In the genomic region with DNA sequence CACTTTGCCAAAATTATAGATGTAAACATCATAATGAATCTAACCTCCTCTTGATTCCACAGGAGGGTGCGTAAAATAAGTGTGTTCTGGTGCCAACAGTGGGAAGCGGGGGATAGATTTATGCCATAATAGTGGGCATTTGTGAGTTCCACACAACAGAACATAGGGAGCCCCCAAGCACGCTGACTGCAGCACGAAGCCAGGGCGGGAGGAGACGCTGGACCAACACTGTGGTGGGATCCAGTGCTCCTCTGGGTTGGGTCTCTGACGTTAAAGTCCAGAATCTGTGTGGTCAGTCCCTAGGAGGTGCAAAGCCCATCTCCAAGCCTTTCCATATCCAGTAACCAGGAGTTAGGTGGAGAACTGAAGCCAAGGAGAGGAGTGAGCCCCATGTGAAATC, we compare ENCODE assay signal across 20 cellular contexts. TPM values are rescaled to one million over a fixed set of nuclear protein-coding genes. Genes with fewer than 3 reads are reported as not detected.
DNase-seq lines count a peak whose midpoint lies in the region; ATAC-seq and TF ChIP-seq lines count a peak whose summit lies in the region.
"Had no signal": no experiment of that assay in that cellular context is flagged by ENCODE, and none has a peak within 500 bp of the region (broad histone marks: within the 10 kb centered on the region; RNA-seq: fewer than 3 reads in every experiment).

No MANE protein-coding gene starts in this region.

- H3K23ac ChIP-seq in neuronal stem cell (ENCODE audit: low read depth, low read length, poor library complexity), result no peak overlapping the region

- no peak overlapping the region for H3K4me2 ChIP-seq in neuronal stem cell (ENCODE audit: insufficient read depth, low read length, poor library complexity, severe bottlenecking)
- H3K4me2 ChIP-seq: GM23338 had no signal

- WGBS in endodermal cell (ENCODE audit: insufficient coverage in 1 of 2, insufficient read length in 1 of 2), 2 experiments, result 89 to 92% methylated on average over 2 to 7 of the region's 7 CpGs
- no CpG with 5 or more reads among the region's 7 CpGs for WGBS in neuronal stem cell (ENCODE audit: extremely low coverage in 2 of 2, insufficient read length in 2 of 2, insufficient replicate concordance in 1 of 2), 2 donors

- H3K27me3 Mint-ChIP-seq in endodermal cell (ENCODE audit: insufficient read depth) (peaks cover 4% of the 10 kb centered on the region), type B pancreatic cell (peaks cover 2% of the 10 kb centered on the region), chondrocyte (ENCODE audit: low read depth) (peaks cover 2% of the 10 kb centered on the region)

- no peak overlapping the region for H3K27ac Mint-ChIP-seq in endodermal cell
- no peak overlapping the region for H3K27ac Mint-ChIP-seq in type B pancreatic cell
- no peak overlapping the region for H3K27ac Mint-ChIP-seq in chondrocyte (ENCODE audit: unreplicated experiment)
- H3K27ac Mint-ChIP-seq: CD14-positive monocyte; CD4-positive, alpha-beta T cell; CD8-positive, alpha-beta memory T cell; GM23338; H9 had no signal

- H3K36me3 ChIP-seq in endodermal cell (ENCODE audit: control insufficient read depth, insufficient read depth, low read length), result no peaks in the 10 kb centered on the region
- H3K36me3 ChIP-seq in neuronal stem cell (replicated peaks in 1 of 2; ENCODE audit: control insufficient read depth in 2 of 2, insufficient read depth in 2 of 2, low read length in 2 of 2), result peaks cover 0 to 1% of the 10 kb centered on the region in 2 donors

- H2BK15ac ChIP-seq in neuronal stem cell (ENCODE audit: low read length), result no peak overlapping the region

- no peak overlapping the region for H2AFZ ChIP-seq in neuronal stem cell (ENCODE audit: low read length)
- H2AFZ ChIP-seq: GM23338 had no signal

- H3K9me3 Mint-ChIP-seq in endodermal cell (peaks cover 4% of the 10 kb centered on the region), type B pancreatic cell (no peaks in the 10 kb centered on the region), chondrocyte (ENCODE audit: low read depth) (no peaks in the 10 kb centered on the region)
- H3K9me3 Mint-ChIP-seq: CD4-positive, alpha-beta T cell; CD8-positive, alpha-beta memory T cell; GM23338 had no signal

- no peak overlapping the region for H4K8ac ChIP-seq in neuronal stem cell (ENCODE audit: low read depth, low read length)

- H3K9ac ChIP-seq in endodermal cell (ENCODE audit: extremely low read depth, low read length, poor library complexity, severe bottlenecking), result no peak overlapping the region
- no peak overlapping the region for H3K9ac ChIP-seq in neuronal stem cell (ENCODE audit: low read depth, low read length, poor library complexity)

- H3K14ac ChIP-seq in neuronal stem cell (ENCODE audit: low read length), result peak overlapping the region; percentile 79

- no peak overlapping the region for H3K18ac ChIP-seq in neuronal stem cell (ENCODE audit: low read length)

- H3K27ac ChIP-seq in endodermal cell (ENCODE audit: low read depth, low read length), result no peak overlapping the region
- no peak overlapping the region for H3K27ac ChIP-seq in neuronal stem cell (replicated peaks; ENCODE audit: low read length)

- H3K4ac ChIP-seq in neuronal stem cell (ENCODE audit: low read length), result no peak overlapping the region

- no peak for TF ChIP-seq CTCF in endodermal cell (conservative IDR thresholded peaks at IDR 0.05)
- TF ChIP-seq CTCF in type B pancreatic cell (conservative IDR thresholded peaks at IDR 0.05), result no peak
- no peak for TF ChIP-seq CTCF in chondrocyte (IDR thresholded peaks at IDR 0.05)

- no peak overlapping the region for H3K4me3 ChIP-seq in endodermal cell (ENCODE audit: low read length)
- H3K4me3 ChIP-seq in neuronal stem cell (ENCODE audit: low read length in 2 of 2), result no peak overlapping the region
- H3K4me3 ChIP-seq: GM23338 had no signal

- no peak overlapping the region for H2BK12ac ChIP-seq in neuronal stem cell (ENCODE audit: low read length)

- H3K4me3 Mint-ChIP-seq in endodermal cell, result no peak overlapping the region
- H3K4me3 Mint-ChIP-seq in type B pancreatic cell, result no peak overlapping the region
- no peak overlapping the region for H3K4me3 Mint-ChIP-seq in chondrocyte (ENCODE audit: unreplicated experiment)
- H3K4me3 Mint-ChIP-seq: CD14-positive monocyte; CD4-positive, alpha-beta T cell; CD8-positive, alpha-beta memory T cell; GM23338; H9 had no signal

- H3K27me3 ChIP-seq in endodermal cell (ENCODE audit: control insufficient read depth, insufficient read depth, low read length, poor library complexity, severe bottlenecking) (no peaks in the 10 kb centered on the region), neuronal stem cell (ENCODE audit: control insufficient read depth in 3 of 3, insufficient read depth in 3 of 3, low read depth in 1 of 3, low read length in 3 of 3) (no peaks in the 10 kb centered on the region)

- in situ Hi-C loops in G401 (cut with HindIII; ENCODE audit: low sequenced_read_pairs), result no loop called here

- H3K36me3 Mint-ChIP-seq in endodermal cell (ENCODE audit: low read depth) (no peaks in the 10 kb centered on the region), type B pancreatic cell (no peaks in the 10 kb centered on the region), chondrocyte (ENCODE audit: low read depth) (no peaks in the 10 kb centered on the region)
- H3K36me3 Mint-ChIP-seq: CD14-positive monocyte; CD8-positive, alpha-beta memory T cell had no signal

- no peaks in the 10 kb centered on the region for H3K79me1 ChIP-seq in neuronal stem cell (ENCODE audit: low read depth, low read length)

- DNase-seq in endodermal cell (peak; percentile 18), neuronal stem cell (ENCODE audit: low spot score) (no peak), type B pancreatic cell (ENCODE audit: extremely low spot score, unreplicated experiment) (peak; percentile 24), chondrocyte (ENCODE audit: low spot score) (no peak), G401 (ENCODE audit: low spot score) (no peak)
- DNase-seq: CD4-positive, alpha-beta T cell; CD8-positive, alpha-beta memory T cell; DMS 273 treated with DMSO at 0.1 percent for 48 hours; DMS79; EL; GF-D8; H9 had no signal

- no peak overlapping the region for H2BK5ac ChIP-seq in neuronal stem cell (ENCODE audit: low read length)

- H3K4me1 ChIP-seq in endodermal cell (ENCODE audit: control insufficient read depth, insufficient read depth, low read length), result no peaks in the 10 kb centered on the region
- H3K4me1 ChIP-seq in neuronal stem cell (ENCODE audit: control insufficient read depth in 2 of 2, insufficient read depth in 1 of 2, low read depth in 1 of 2, low read length in 2 of 2), result peaks cover 0 to 2% of the 10 kb centered on the region in 2 donors

- ATAC-seq in HG02870 (IDR thresholded peaks at IDR 0.05; ENCODE audit: unreplicated experiment), result no peak
- ATAC-seq: GM23338, HCT116 had no signal

- no peak overlapping the region for H4K91ac ChIP-seq in neuronal stem cell (ENCODE audit: low read depth, low read length, poor library complexity)

- H3K4me1 Mint-ChIP-seq in endodermal cell, result peaks cover 2% of the 10 kb centered on the region
- H3K4me1 Mint-ChIP-seq in type B pancreatic cell (ENCODE audit: unreplicated experiment), result peaks cover 6% of the 10 kb centered on the region
- no peaks in the 10 kb centered on the region for H3K4me1 Mint-ChIP-seq in chondrocyte (ENCODE audit: low read depth)
- H3K4me1 Mint-ChIP-seq: CD14-positive monocyte; CD8-positive, alpha-beta memory T cell had no signal

- H2BK120ac ChIP-seq in neuronal stem cell (ENCODE audit: low read depth, low read length), result no peak overlapping the region

- H3K9me3 ChIP-seq in endodermal cell (ENCODE audit: control insufficient read depth, low read length) (no peaks in the 10 kb centered on the region), neuronal stem cell (replicated peaks in 1 of 2; ENCODE audit: control insufficient read depth in 2 of 2, insufficient read depth in 1 of 2, low read depth in 1 of 2, low read length in 2 of 2) (no peaks in the 10 kb centered on the region)

- H2AK5ac ChIP-seq in neuronal stem cell (ENCODE audit: low read depth, low read length), result no peak overlapping the region

RNA-seq across cellular contexts. Expression of a gene that starts 1.8 kb away (rescaled TPM):
- total RNA-seq in endodermal cell, result not detected
- polyA plus RNA-seq in endodermal cell (2013, experiment 1 of 2), result not detected
- not detected for polyA plus RNA-seq in endodermal cell (2013, experiment 2 of 2)
- polyA plus RNA-seq in neuronal stem cell (2013, experiment 1 of 2), result not detected
- polyA plus RNA-seq in neuronal stem cell (2013, experiment 2 of 2), result not detected
- not detected in 2 replicates for total RNA-seq in type B pancreatic cell (ENCODE audit: low replicate concordance)
- total RNA-seq in chondrocyte, result not detected in 3 replicates
- total RNA-seq in G401 (2014; rRNA removed; shearing (Covaris generic)), result not detected in 2 replicates
- total RNA-seq: A172; A673; CD4-positive, alpha-beta T cell; CD8-positive, alpha-beta memory T cell; GM23338; H4; H9 had no signal
- polyA plus RNA-seq: BJ; CD14-positive monocyte; CD8-positive, alpha-beta memory T cell; GM23338 had no signal

RNA-seq across cellular contexts. Expression of a gene that starts 32.0 kb away (rescaled TPM):
- total RNA-seq in endodermal cell (1 to 10 TPM; 2.0 to 4.0 TPM), type B pancreatic cell (ENCODE audit: low replicate concordance) (3.7 and 11.2 TPM in 2 replicates), chondrocyte (not detected in 3 replicates)
- polyA plus RNA-seq in endodermal cell (2013, experiment 1 of 2), result 3.1 TPM
- polyA plus RNA-seq in endodermal cell (2013, experiment 2 of 2), result 0.83 TPM
- polyA plus RNA-seq in neuronal stem cell (2013, experiment 1 of 2), result not detected
- polyA plus RNA-seq in neuronal stem cell (2013, experiment 2 of 2), result not detected
- total RNA-seq in G401 (2014; rRNA removed; shearing (Covaris generic)), result not detected in 2 replicates
- total RNA-seq: A172; A673; CD4-positive, alpha-beta T cell; CD8-positive, alpha-beta memory T cell; H4 had no signal
- polyA plus RNA-seq: BJ; CD14-positive monocyte; CD8-positive, alpha-beta memory T cell had no signal

Comparison
In these comparisons a context has a peak if more than half of its experiments do, and no peak if none do; other contexts are left out.
1. DNase-seq: peak in endodermal cell (single experiment) and type B pancreatic cell (single experiment); none in neuronal stem cell (single experiment), chondrocyte (single experiment) and G401 (single experiment).